In the genomic region with DNA sequence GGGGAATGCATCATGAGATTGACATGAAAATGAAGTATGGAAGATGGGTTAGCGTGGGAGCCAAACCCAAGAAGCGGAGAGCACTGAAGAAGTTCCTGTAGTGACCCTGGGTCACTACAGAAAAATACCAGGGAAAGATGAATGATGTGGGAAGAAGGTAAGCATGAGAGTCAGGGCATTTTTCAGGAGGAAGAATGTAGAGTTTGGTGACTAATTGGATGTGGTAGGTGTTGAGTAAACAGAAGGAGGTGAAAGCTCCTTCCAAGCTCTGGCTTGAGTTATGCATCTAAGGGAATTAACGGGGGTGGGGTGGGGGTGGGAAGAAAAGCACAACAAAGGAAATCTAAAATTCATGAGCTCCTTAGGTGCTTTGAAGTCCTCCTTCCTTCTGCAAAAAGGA, we compare ENCODE assay signal across 21 cellular contexts.
DNase-seq lines count a peak whose midpoint lies in the region; ATAC-seq and TF ChIP-seq lines count a peak whose summit lies in the region.
"Had no signal": no experiment of that assay in that cellular context is flagged by ENCODE, and none has a peak within 500 bp of the region (broad histone marks: within the 10 kb centered on the region; RNA-seq: fewer than 3 reads in every experiment).

No MANE protein-coding gene starts in this region.

- H3K9me3 Mint-ChIP-seq in Calu3 (ENCODE audit: low read depth, unreplicated experiment) = peaks cover 5% of the 10 kb centered on the region
- H3K9me3 Mint-ChIP-seq in activated naive CD8-positive, alpha-beta T cell treated with anti-CD3 and anti-CD28 coated beads, Interleukin-2, amount 50 U/mL, for 24 hours = peaks cover 12% of the 10 kb centered on the region
- peaks cover 2 to 11% of the 10 kb centered on the region in 2 donors for H3K9me3 Mint-ChIP-seq in effector memory CD8-positive, alpha-beta T cell
- H3K9me3 Mint-ChIP-seq: HFFc6 had no signal

- H3K4me1 Mint-ChIP-seq in Calu3 (ENCODE audit: low read depth, unreplicated experiment) = peaks cover 41% of the 10 kb centered on the region
- peaks cover 37% of the 10 kb centered on the region for H3K4me1 Mint-ChIP-seq in activated naive CD8-positive, alpha-beta T cell treated with anti-CD3 and anti-CD28 coated beads, Interleukin-2, amount 50 U/mL, for 24 hours
- peaks cover 11 to 14% of the 10 kb centered on the region in 2 donors for H3K4me1 Mint-ChIP-seq in effector memory CD8-positive, alpha-beta T cell (ENCODE audit: low read depth in 2 of 2)

- 75% methylated on average over 3 of the region's 3 CpGs for WGBS in HUES64

- no peak for ATAC-seq in activated naive CD8-positive, alpha-beta T cell treated with anti-CD3 and anti-CD28 coated beads, Interleukin-2, amount 50 U/mL, for 24 hours
- no peak for ATAC-seq in effector memory CD8-positive, alpha-beta T cell (replicated peaks)
- ATAC-seq in omental fat pad (ENCODE audit: low FRiP score) (no peak), GM18517 (IDR thresholded peaks at IDR 0.05; ENCODE audit: unreplicated experiment) (no peak)
- ATAC-seq: left lung had no signal

- intact Hi-C loops in Calu3 (cut with micrococcal nuclease; ENCODE audit: unreplicated experiment) = loop anchor here (10.0 kb wide), 1 partner anchor 168 kb away; no protein-coding TSS in a partner anchor

- H3K4me3 ChIP-seq in HUES64 (ENCODE audit: low read length) = no peak overlapping the region
- H3K4me3 ChIP-seq: cardiac muscle cell, left lung, right atrium auricular region had no signal

- H3K27me3 ChIP-seq in HUES64 (ENCODE audit: insufficient read depth, low read length) = no peaks in the 10 kb centered on the region
- H3K27me3 ChIP-seq: cardiac muscle cell, left lung, right atrium auricular region had no signal

- H3K36me3 ChIP-seq in HUES64 (ENCODE audit: insufficient read depth, low read length) = no peaks in the 10 kb centered on the region
- H3K36me3 ChIP-seq: cardiac muscle cell, left lung, right atrium auricular region had no signal

- no peaks in the 10 kb centered on the region for H3K27me3 Mint-ChIP-seq in Calu3 (ENCODE audit: unreplicated experiment)
- H3K27me3 Mint-ChIP-seq in activated naive CD8-positive, alpha-beta T cell treated with anti-CD3 and anti-CD28 coated beads, Interleukin-2, amount 50 U/mL, for 24 hours = no peaks in the 10 kb centered on the region
- no peaks in the 10 kb centered on the region for H3K27me3 Mint-ChIP-seq in effector memory CD8-positive, alpha-beta T cell
- H3K27me3 Mint-ChIP-seq: dendritic cell treated with granulocyte-macrophage colony-stimulating factor and Interleukin-4, amounts not matched to agents 40 ng/mL and 50 ng/mL, for 4 days had no signal

- no peak overlapping the region for H3K4me3 Mint-ChIP-seq in Calu3 (ENCODE audit: low read depth, unreplicated experiment)
- H3K4me3 Mint-ChIP-seq in activated naive CD8-positive, alpha-beta T cell treated with anti-CD3 and anti-CD28 coated beads, Interleukin-2, amount 50 U/mL, for 24 hours = no peak overlapping the region
- H3K4me3 Mint-ChIP-seq in effector memory CD8-positive, alpha-beta T cell = no peak overlapping the region
- H3K4me3 Mint-ChIP-seq: dendritic cell treated with granulocyte-macrophage colony-stimulating factor and Interleukin-4, amounts not matched to agents 40 ng/mL and 50 ng/mL, for 4 days; HFFc6 had no signal

- peak overlapping the region; percentile 62 for H3K27ac ChIP-seq in HUES64 (ENCODE audit: low read depth, low read length)
- H3K27ac ChIP-seq: epithelial cell of prostate, left lung, right atrium auricular region, RWPE1 had no signal

- peaks cover 31% of the 10 kb centered on the region for H3K4me1 ChIP-seq in HUES64 (ENCODE audit: insufficient read depth, low read length)

- DNase-seq in Calu3 = peak; percentile 16
- DNase-seq in activated naive CD8-positive, alpha-beta T cell treated with anti-CD3 and anti-CD28 coated beads, Interleukin-2, amount 50 U/mL, for 24 hours = no peak
- DNase-seq in kidney tubule cell (ENCODE audit: low spot score) = peak; percentile 84
- no peak for DNase-seq in effector memory CD8-positive, alpha-beta T cell
- DNase-seq in NCI-H1436 (lab: John Stamatoyannopoulos, UW) = no peak
- no peak for DNase-seq in omental fat pad (ENCODE audit: low spot score)
- DNase-seq: activated CD4-positive, alpha-beta T cell treated with anti-CD3 and anti-CD28 coated beads, Interleukin-2, amount 50 U/mL, for 4 hours; activated T-cell treated with anti-CD3 and anti-CD28 coated beads, Interleukin-2, amount 50 U/mL, for 1 hour; DMS53; HFFc6; KBM-7; left lung; NCI-H2029; nucleus accumbens had no signal

- no peaks in the 10 kb centered on the region for H3K36me3 Mint-ChIP-seq in Calu3 (ENCODE audit: insufficient read depth, unreplicated experiment)
- peaks cover 32% of the 10 kb centered on the region for H3K36me3 Mint-ChIP-seq in activated naive CD8-positive, alpha-beta T cell treated with anti-CD3 and anti-CD28 coated beads, Interleukin-2, amount 50 U/mL, for 24 hours (ENCODE audit: low read depth)
- H3K36me3 Mint-ChIP-seq in effector memory CD8-positive, alpha-beta T cell (ENCODE audit: insufficient read depth) = no peaks in the 10 kb centered on the region

- H3K9me3 ChIP-seq in HUES64 (ENCODE audit: insufficient read depth, low read depth, low read length) = peaks cover 3% of the 10 kb centered on the region; the same call in 1 of the 2 replicates
- H3K9me3 ChIP-seq: left lung, right atrium auricular region had no signal

- H3K9ac ChIP-seq in HUES64 (ENCODE audit: low read depth, low read length) = no peak overlapping the region

- TF ChIP-seq CTCF in Calu3 (IDR thresholded peaks at IDR 0.05; ENCODE audit: unreplicated experiment) (no peak), omental fat pad (IDR thresholded peaks at IDR 0.05) (no peak)

- CTCF ChIA-PET in Calu3 (lab: Charles Lee) = interaction anchor here (0.6 to 2.9 kb wide), 7 partner anchors 88 to 475 kb away, joined by 3 to 11 read pairs (median 4); no protein-coding TSS in a partner anchor

- no TSS peak for BruUV-seq in Calu3 (replicated peaks; lab: Mats Ljungman, UMichigan)

- H3K27ac Mint-ChIP-seq in Calu3 (ENCODE audit: unreplicated experiment) = no peak overlapping the region
- peak overlapping the region; percentile 3 for H3K27ac Mint-ChIP-seq in activated naive CD8-positive, alpha-beta T cell treated with anti-CD3 and anti-CD28 coated beads, Interleukin-2, amount 50 U/mL, for 24 hours
- peak overlapping the region in 1 of 2 donors; percentile 11 for H3K27ac Mint-ChIP-seq in effector memory CD8-positive, alpha-beta T cell
- H3K27ac Mint-ChIP-seq: dendritic cell treated with granulocyte-macrophage colony-stimulating factor and Interleukin-4, amounts not matched to agents 40 ng/mL and 50 ng/mL, for 4 days; HFFc6 had no signal

Comparison
In these comparisons a context has a peak if more than half of its experiments do, and no peak if none do; other contexts are left out.
1. DNase-seq: peak in Calu3 (single experiment) and kidney tubule cell (single experiment); none in activated naive CD8-positive, alpha-beta T cell treated with anti-CD3 and anti-CD28 coated beads, Interleukin-2, amount 50 U/mL, for 24 hours (single experiment), effector memory CD8-positive, alpha-beta T cell (0 of 3), NCI-H1436 (single experiment) and omental fat pad (single experiment).